Comparison of ENCODE assay signal across 8 cellular contexts in the genomic region with DNA sequence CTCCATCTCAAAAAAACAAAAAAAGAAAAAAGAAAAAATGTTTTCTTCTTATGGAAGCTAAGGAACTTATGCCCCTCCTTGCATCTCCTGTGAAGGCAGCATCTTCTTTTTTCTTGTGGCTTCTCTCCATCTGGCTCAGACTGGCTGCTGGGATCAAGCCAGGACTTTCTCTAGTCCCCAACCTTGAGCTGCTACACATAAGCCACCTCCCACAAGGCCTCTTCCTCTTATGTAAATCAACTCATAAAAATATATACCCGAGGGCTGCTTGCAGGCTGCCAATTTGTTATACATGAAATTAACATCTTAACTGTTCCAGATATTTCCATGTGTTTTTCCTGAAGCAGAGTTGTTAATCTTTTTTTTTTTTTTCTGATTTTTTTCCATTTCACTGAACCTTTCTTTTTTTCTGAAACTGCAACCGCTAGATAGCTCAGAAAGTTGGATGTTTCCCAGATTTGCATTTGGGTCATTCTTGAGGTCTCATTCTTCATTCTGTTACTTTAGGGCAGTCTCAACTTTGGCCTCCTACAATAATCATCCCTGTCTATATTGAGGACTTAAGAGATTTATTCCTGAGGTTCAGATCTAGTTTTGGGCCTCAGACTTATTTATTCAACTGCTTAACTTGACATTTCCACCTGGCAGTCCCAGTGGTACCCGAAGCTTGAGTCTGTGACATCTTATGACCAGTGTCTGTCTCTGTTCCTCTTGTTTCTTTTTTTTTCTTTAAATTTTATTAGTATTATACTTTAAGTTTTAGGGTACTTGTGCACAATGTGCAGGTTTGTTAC. TPM values are rescaled to one million over a fixed set of nuclear protein-coding genes. Genes with fewer than 3 reads are reported as not detected.
DNase-seq lines count a peak whose midpoint lies in the region; ATAC-seq and TF ChIP-seq lines count a peak whose summit lies in the region.

No MANE protein-coding gene starts in this region.

- ATAC-seq in GM19397 (IDR thresholded peaks at IDR 0.05; ENCODE audit: unreplicated experiment) (peak; percentile 66), HG03432 (IDR thresholded peaks at IDR 0.05; ENCODE audit: unreplicated experiment) (peak; percentile 86), body of pancreas (peak; percentile 35), psoas muscle (peak; percentile 25 to 73 (median 52))

- peak overlapping the region in 1 of 4 donors; percentile 32 for H3K27ac ChIP-seq in body of pancreas
- no peak overlapping the region for H3K27ac ChIP-seq in psoas muscle

- H3K27me3 ChIP-seq in body of pancreas (no peaks in the 10 kb centered on the region), psoas muscle (ENCODE audit: insufficient read depth in 3 of 3, low read length in 2 of 3) (no peaks in the 10 kb centered on the region)

- DNase-seq in AG20443 (ENCODE audit: low spot score) (peak; percentile 65), body of pancreas (peak in 3 of 4 donors; percentile 52 to 66 (median 56)), psoas muscle (peak in 1 of 2 donors; percentile 66), DMS53 (lab: John Stamatoyannopoulos, UW) (no peak), COLO668 (lab: John Stamatoyannopoulos, UW; ENCODE audit: unreplicated experiment) (no peak)
- DNase-seq in stimulated activated CD4-positive, alpha-beta T cell treated with anti-CD3 and anti-CD28 coated beads, Interleukin-12 subunit alpha, Interleukin-12 subunit beta, amount 100 ng/mL, for 4 hours: no peak

- no peak for TF ChIP-seq POLR2A in body of pancreas (IDR thresholded peaks at IDR 0.05)

- H3K4me3 ChIP-seq in body of pancreas (no peak overlapping the region), psoas muscle (no peak overlapping the region)

- WGBS in body of pancreas, 2 donors: 16 to 20% methylated on average over 3 of the region's 3 CpGs
- WGBS in psoas muscle, 3 donors: 36 to 63% (median 42%) methylated on average over 3 of the region's 3 CpGs

- H3K36me3 ChIP-seq in body of pancreas (replicated peaks in 1 of 2; ENCODE audit: insufficient read depth in 1 of 2, low read depth in 2 of 2): no peaks in the 10 kb centered on the region
- H3K36me3 ChIP-seq in psoas muscle (ENCODE audit: insufficient read depth in 1 of 2, low read depth in 1 of 2): no peaks in the 10 kb centered on the region

- intact Hi-C loops in body of pancreas (cut with DNase I): no loop called here
- intact Hi-C loops in psoas muscle (cut with DNase I): loop anchor here in 1 of 2 donors (10.0 kb wide), 1 partner anchor 375 kb away; no protein-coding TSS in a partner anchor

- H3K4me1 ChIP-seq in body of pancreas (peaks cover 18% of the 10 kb centered on the region), psoas muscle (peaks cover 31% of the 10 kb centered on the region)

- no peak for TF ChIP-seq CTCF in body of pancreas (IDR thresholded peaks at IDR 0.05)
- TF ChIP-seq CTCF in psoas muscle (IDR thresholded peaks at IDR 0.05): no peak

- H3K9me3 ChIP-seq in body of pancreas (no peaks in the 10 kb centered on the region), psoas muscle (no peaks in the 10 kb centered on the region)

RNA-seq across cellular contexts. Expression of a gene that starts 10.3 kb away (rescaled TPM):
- total RNA-seq in body of pancreas (10 to 100 TPM; 16.6 to 25.7 TPM), psoas muscle (10 to 100 TPM in 2 of 4 donors, 1 to 10 TPM in 2; 9.1 to 12.0 (median 10.3) TPM)
- polyA plus RNA-seq in psoas muscle: 10 to 100 TPM in 1 of 3 donors, 1 to 10 TPM in 2; 5.3 to 13.0 (median 6.1) TPM

RNA-seq across cellular contexts. Expression of a gene that starts 15.9 kb away (rescaled TPM):
- total RNA-seq in body of pancreas: 10 to 100 TPM; 17.1 to 19.5 TPM
- 10 to 100 TPM; 10.1 to 20.3 (median 11.3) TPM for total RNA-seq in psoas muscle
- polyA plus RNA-seq in psoas muscle: 1 to 10 TPM; 3.0 to 7.7 (median 7.5) TPM

Comparison
In these comparisons a context has a peak if more than half of its experiments do, and no peak if none do; other contexts are left out.
1. DNase-seq: peak in AG20443 (single experiment) and body of pancreas (3 of 4); none in DMS53 (single experiment), stimulated activated CD4-positive, alpha-beta T cell treated with anti-CD3 and anti-CD28 coated beads, Interleukin-12 subunit alpha, Interleukin-12 subunit beta, amount 100 ng/mL, for 4 hours (single experiment) and COLO668 (single experiment).
2. ATAC-seq: peak in every context shown above with its lines; median percentile 86 in HG03432; 66 in GM19397; 52 in psoas muscle; 35 in body of pancreas.